34 cellular contexts compared by ENCODE assay signal in genomic region chrX:112691361-112691760, GRCh38. TPM values are rescaled to one million over a fixed set of nuclear protein-coding genes. Genes with fewer than 3 reads are reported as not detected.
"Had no signal": no experiment of that assay in that cellular context is flagged by ENCODE, and none has a peak within 500 bp of the region (broad histone marks: within the 10 kb centered on the region; RNA-seq: fewer than 3 reads in every experiment).

No MANE protein-coding gene starts in this region.

- H3K9ac ChIP-seq: parathyroid adenoma had no signal

- H3K4me3 Mint-ChIP-seq: naive thymus-derived CD8-positive, alpha-beta T cell; natural killer cell treated with Interleukin-12 subunit alpha and Interleukin-12 subunit beta and Interleukin-15 and Interleukin-18, amount 100 ng/mL, for 72 hours; nephron progenitor cell; neural crest cell; stimulated activated memory B cell treated with anti-CD40 and anti-IgM and Interleukin-4, amounts not matched to agents 10 μg/mL and 1 μg/mL and 100 μg/mL, for 72 hours; stimulated activated naive CD8-positive, alpha-beta T cell treated with anti-CD3 and anti-CD28 coated beads, Interleukin-15, amount 100 ng/mL, for 72 hours; type B pancreatic cell had no signal

- H2AFZ ChIP-seq: parathyroid adenoma had no signal

- H3K27me3 ChIP-seq: neutrophil, suprapubic skin, testis, tibial artery, transverse colon, upper lobe of right lung, uterus had no signal

- H3K9me3 Mint-ChIP-seq: stimulated activated memory B cell treated with anti-CD40 and anti-IgM and Interleukin-4, amounts not matched to agents 10 μg/mL and 1 μg/mL and 100 μg/mL, for 72 hours; stimulated activated naive CD8-positive, alpha-beta T cell treated with anti-CD3 and anti-CD28 coated beads, Interleukin-15, amount 100 ng/mL, for 72 hours had no signal

- DNase-seq: naive thymus-derived CD8-positive, alpha-beta T cell; nephron progenitor cell; nucleus accumbens; posterior cingulate gyrus; psoas muscle; right cardiac atrium; spleen; stimulated activated CD4-positive, alpha-beta T cell treated with anti-CD3 and anti-CD28 coated beads, Interleukin-12 subunit alpha, Interleukin-12 subunit beta, amount 100 ng/mL, for 4 hours; stimulated activated CD4-positive, alpha-beta T cell treated with anti-CD3 and anti-CD28 coated beads, Interleukin-1b, Interleukin-23, amount 100 ng/mL, for 48 hours; stimulated activated CD4-positive, alpha-beta T cell treated with anti-CD3 and anti-CD28 coated beads, Interleukin-4, amount 100 ng/mL, for 1 hour; stimulated activated CD4-positive, alpha-beta T cell treated with anti-CD3 and anti-CD28 coated beads, Interleukin-4, amount 100 ng/mL, for 4 hours; stimulated activated CD8-positive, alpha-beta memory T cell treated with anti-CD3 and anti-CD28 coated beads, Interleukin-4, amount 100 ng/mL, for 48 hours; stimulated activated naive CD4-positive, alpha-beta T cell; stimulated activated naive CD8-positive, alpha-beta T cell treated with anti-CD3 and anti-CD28 coated beads, Interleukin-15, amount 100 ng/mL, for 72 hours; stimulated activated naive CD8-positive, alpha-beta T cell treated with anti-CD3 and anti-CD28 coated beads, Interleukin-15, Interleukin-2, amounts not matched to agents 100 U/mL and 50 U/mL, for 24 hours; substantia nigra; testis; tibial artery; transverse colon; upper lobe of right lung; uterus had no signal

- H3K36me3 Mint-ChIP-seq: naive thymus-derived CD8-positive, alpha-beta T cell; natural killer cell treated with Interleukin-12 subunit alpha and Interleukin-12 subunit beta and Interleukin-15 and Interleukin-18, amount 100 ng/mL, for 72 hours; stimulated activated memory B cell treated with anti-CD40 and anti-IgM and Interleukin-4, amounts not matched to agents 10 μg/mL and 1 μg/mL and 100 μg/mL, for 72 hours; type B pancreatic cell had no signal

- H3K4me1 Mint-ChIP-seq: nephron progenitor cell; neural crest cell; stimulated activated memory B cell treated with anti-CD40 and anti-IgM and Interleukin-4, amounts not matched to agents 10 μg/mL and 1 μg/mL and 100 μg/mL, for 72 hours had no signal

- H3K4me1 ChIP-seq: parathyroid adenoma, psoas muscle, spleen, suprapubic skin, testis, tibial artery, transverse colon, upper lobe of right lung, uterus had no signal

- H3K27me3 Mint-ChIP-seq: progenitor cell of endocrine pancreas; stimulated activated naive CD8-positive, alpha-beta T cell treated with anti-CD3 and anti-CD28 coated beads, Interleukin-15, amount 100 ng/mL, for 72 hours; type B pancreatic cell had no signal

- H3K9me3 ChIP-seq: neutrophil, suprapubic skin, testis, transverse colon, upper lobe of right lung, uterus had no signal

- H3K4me3 ChIP-seq: psoas muscle, skin epidermis, smooth muscle cell, spleen, suprapubic skin, testis, tibial artery, transverse colon, upper lobe of right lung, uterus had no signal

- H3K27ac Mint-ChIP-seq: naive thymus-derived CD8-positive, alpha-beta T cell; natural killer cell treated with Interleukin-12 subunit alpha and Interleukin-12 subunit beta and Interleukin-15 and Interleukin-18, amount 100 ng/mL, for 72 hours; nephron progenitor cell; progenitor cell of endocrine pancreas; stimulated activated memory B cell treated with anti-CD40 and anti-IgM and Interleukin-4, amounts not matched to agents 10 μg/mL and 1 μg/mL and 100 μg/mL, for 72 hours; stimulated activated naive CD8-positive, alpha-beta T cell treated with anti-CD3 and anti-CD28 coated beads, Interleukin-15, amount 100 ng/mL, for 72 hours; type B pancreatic cell had no signal

- ATAC-seq: naive thymus-derived CD8-positive, alpha-beta T cell; natural killer cell treated with Interleukin-12 subunit alpha and Interleukin-12 subunit beta and Interleukin-15 and Interleukin-18, amount 100 ng/mL, for 72 hours; psoas muscle; right cardiac atrium; sciatic nerve; stimulated activated memory B cell treated with anti-CD40 and anti-IgM and Interleukin-4, amounts not matched to agents 10 μg/mL and 1 μg/mL and 100 μg/mL, for 72 hours; stimulated activated naive CD8-positive, alpha-beta T cell treated with anti-CD3 and anti-CD28 coated beads, Interleukin-15, amount 100 ng/mL, for 72 hours; stimulated activated naive CD8-positive, alpha-beta T cell treated with anti-CD3 and anti-CD28 coated beads, Interleukin-15, Interleukin-2, amounts not matched to agents 100 U/mL and 50 U/mL, for 24 hours; upper lobe of right lung had no signal

- H3K36me3 ChIP-seq: neutrophil, spleen, suprapubic skin, tibial artery, transverse colon, upper lobe of right lung, uterus had no signal

- H3K4me2 ChIP-seq: smooth muscle cell had no signal

- H3K27ac ChIP-seq: neutrophil, parathyroid adenoma, psoas muscle, skin epidermis, spleen, suprapubic skin, testis, tibial artery, transverse colon, upper lobe of right lung, uterus had no signal

- H3K79me2 ChIP-seq: parathyroid adenoma had no signal

RNA-seq across cellular contexts. Expression of gene LHFPL1, which starts 11.6 kb away (rescaled TPM):
- total RNA-seq: natural killer cell treated with Interleukin-12 subunit alpha and Interleukin-12 subunit beta and Interleukin-15 and Interleukin-18, amount 100 ng/mL, for 72 hours; omental fat pad; renal cortical epithelial cell; sciatic nerve; suprapubic skin; upper lobe of right lung had no signal
